ENCODE assay signal across 15 cellular contexts in genomic region chr12:47264951-47265350, GRCh38.
DNase-seq lines count a peak whose midpoint lies in the region; ATAC-seq, FAIRE-seq and TF ChIP-seq lines count a peak whose summit lies in the region.
"Had no signal": no experiment of that assay in that cellular context is flagged by ENCODE, and none has a peak within 500 bp of the region (broad histone marks: within the 10 kb centered on the region; RNA-seq: fewer than 3 reads in every experiment).

No MANE protein-coding gene starts in this region.

- TF ChIP-seq CTCF in A549 (IDR thresholded peaks at IDR 0.05) = no peak
- no peak for TF ChIP-seq CTCF in CD8-positive, alpha-beta T cell (IDR thresholded peaks at IDR 0.05)
- no peak for TF ChIP-seq CTCF in neural progenitor cell (IDR thresholded peaks at IDR 0.05)

- TF ChIP-seq EP300 in A549 (IDR thresholded peaks at IDR 0.05) = no peak

- H3K4me3 Mint-ChIP-seq in CD8-positive, alpha-beta T cell = no peak overlapping the region
- H3K4me3 Mint-ChIP-seq in effector memory CD8-positive, alpha-beta T cell = peak overlapping the region in 1 of 2 donors; percentile 23
- H3K4me3 Mint-ChIP-seq in natural killer cell treated with Interleukin-12 subunit alpha and Interleukin-12 subunit beta and Interleukin-15 and Interleukin-18, amount 100 ng/mL, for 72 hours = peak overlapping the region; percentile 0
- no peak overlapping the region for H3K4me3 Mint-ChIP-seq in neural progenitor cell
- H3K4me3 Mint-ChIP-seq: CD14-positive monocyte had no signal

- no peaks in the 10 kb centered on the region for H3K36me3 ChIP-seq in CD8-positive, alpha-beta T cell (ENCODE audit: insufficient read depth, low read length)
- H3K36me3 ChIP-seq in neural progenitor cell = no peaks in the 10 kb centered on the region
- H3K36me3 ChIP-seq: BE2C, HAP-1 had no signal

- 89% methylated on average over 4 of the region's 4 CpGs for WGBS in A549 (ENCODE audit: missing lambda C conversion rate)

- H3K4me1 Mint-ChIP-seq in CD8-positive, alpha-beta T cell (ENCODE audit: low read depth) = peaks cover 44% of the 10 kb centered on the region
- H3K4me1 Mint-ChIP-seq in effector memory CD8-positive, alpha-beta T cell (ENCODE audit: low read depth in 2 of 2) = peaks cover 26 to 32% of the 10 kb centered on the region in 2 donors
- peaks cover 32 to 35% of the 10 kb centered on the region in 2 donors for H3K4me1 Mint-ChIP-seq in natural killer cell treated with Interleukin-12 subunit alpha and Interleukin-12 subunit beta and Interleukin-15 and Interleukin-18, amount 100 ng/mL, for 72 hours (ENCODE audit: low read depth in 2 of 2)
- no peaks in the 10 kb centered on the region for H3K4me1 Mint-ChIP-seq in neural progenitor cell

- H3F3A ChIP-seq in neural progenitor cell (ENCODE audit: low read depth) = no peaks in the 10 kb centered on the region

- TF ChIP-seq POLR2A in A549 (IDR thresholded peaks at IDR 0.05; ENCODE audit: low read length) = no peak

- H3K27ac ChIP-seq in A549 = peak overlapping the region; percentile 16 to 72; a peak in 4 of 6 replicates
- no peak overlapping the region for H3K27ac ChIP-seq in CD8-positive, alpha-beta T cell (ENCODE audit: low read depth, low read length)
- H3K27ac ChIP-seq in neural progenitor cell = no peak overlapping the region

- no peak for ATAC-seq in A549
- no peak for ATAC-seq in CD8-positive, alpha-beta T cell
- no peak for ATAC-seq in effector memory CD8-positive, alpha-beta T cell (replicated peaks)
- ATAC-seq in natural killer cell treated with Interleukin-12 subunit alpha and Interleukin-12 subunit beta and Interleukin-15 and Interleukin-18, amount 100 ng/mL, for 72 hours = no peak
- ATAC-seq in HG03025 (IDR thresholded peaks at IDR 0.05; ENCODE audit: low FRiP score, unreplicated experiment) = no peak
- no peak for ATAC-seq in HG03565 (IDR thresholded peaks at IDR 0.05; ENCODE audit: unreplicated experiment)

- H3K36me3 Mint-ChIP-seq in CD8-positive, alpha-beta T cell = no peaks in the 10 kb centered on the region
- no peaks in the 10 kb centered on the region for H3K36me3 Mint-ChIP-seq in effector memory CD8-positive, alpha-beta T cell (ENCODE audit: insufficient read depth)
- H3K36me3 Mint-ChIP-seq in natural killer cell treated with Interleukin-12 subunit alpha and Interleukin-12 subunit beta and Interleukin-15 and Interleukin-18, amount 100 ng/mL, for 72 hours = no peaks in the 10 kb centered on the region
- no peaks in the 10 kb centered on the region for H3K36me3 Mint-ChIP-seq in neural progenitor cell
- H3K36me3 Mint-ChIP-seq: CD14-positive monocyte had no signal

- no peaks in the 10 kb centered on the region for H3K27me3 Mint-ChIP-seq in CD8-positive, alpha-beta T cell (ENCODE audit: low read depth)
- no peaks in the 10 kb centered on the region for H3K27me3 Mint-ChIP-seq in effector memory CD8-positive, alpha-beta T cell
- no peaks in the 10 kb centered on the region for H3K27me3 Mint-ChIP-seq in natural killer cell treated with Interleukin-12 subunit alpha and Interleukin-12 subunit beta and Interleukin-15 and Interleukin-18, amount 100 ng/mL, for 72 hours
- no peaks in the 10 kb centered on the region for H3K27me3 Mint-ChIP-seq in neural progenitor cell (ENCODE audit: insufficient read depth, low read depth)
- H3K27me3 Mint-ChIP-seq: CD8-positive, alpha-beta memory T cell had no signal

- no peak overlapping the region for H3K4me2 ChIP-seq in A549
- no peak overlapping the region for H3K4me2 ChIP-seq in neural progenitor cell

- H2AFZ ChIP-seq in neural progenitor cell (replicated peaks) = no peak overlapping the region

- H3K9me3 ChIP-seq in A549 (peaks cover 27% of the 10 kb centered on the region), neural progenitor cell (ENCODE audit: low read depth) (no peaks in the 10 kb centered on the region)
- H3K9me3 ChIP-seq in CD8-positive, alpha-beta T cell (ENCODE audit: low read length) = no peaks in the 10 kb centered on the region
- H3K9me3 ChIP-seq: BE2C, Caco-2, HAP-1 had no signal

- no peak overlapping the region for H3K4me3 ChIP-seq in A549
- no peak overlapping the region for H3K4me3 ChIP-seq in CD8-positive, alpha-beta T cell (ENCODE audit: low read depth, low read length)
- H3K4me3 ChIP-seq in neural progenitor cell = no peak overlapping the region
- H3K4me3 ChIP-seq: HAP-1 had no signal

- CTCF ChIA-PET in A549 (lab: Yijun Ruan, JAX) = interaction anchor here (0.9 to 1.3 kb wide), 2 partner anchors 12 to 232 kb away, joined by 3 read pairs; no protein-coding TSS in a partner anchor
- CTCF ChIA-PET in CD8-positive, alpha-beta T cell (lab: Charles Lee) = interaction anchor here (1.0 to 1.6 kb wide), 2 partner anchors 14 to 132 kb away, joined by 3 to 4 read pairs; no protein-coding TSS in a partner anchor

- intact Hi-C loops in CD8-positive, alpha-beta T cell (cut with DNase I, micrococcal nuclease) = no loop called here

- H3K4me1 ChIP-seq in A549 = peaks cover 11% of the 10 kb centered on the region
- H3K4me1 ChIP-seq in CD8-positive, alpha-beta T cell (ENCODE audit: insufficient read depth, low read length) = peaks cover 27% of the 10 kb centered on the region
- no peaks in the 10 kb centered on the region for H3K4me1 ChIP-seq in neural progenitor cell
- H3K4me1 ChIP-seq: BE2C, HAP-1 had no signal

- no peaks in the 10 kb centered on the region for H3K79me2 ChIP-seq in neural progenitor cell (ENCODE audit: low read depth)

- H3K27me3 ChIP-seq in CD8-positive, alpha-beta T cell (ENCODE audit: insufficient read depth, low read length) = no peaks in the 10 kb centered on the region
- H3K27me3 ChIP-seq in neural progenitor cell = no peaks in the 10 kb centered on the region
- H3K27me3 ChIP-seq: BE2C had no signal

- H3K9ac ChIP-seq in neural progenitor cell = no peak overlapping the region

- DNase-seq in A549 (ENCODE audit: low read depth in 1 of 2, low spot score in 1 of 2) = no peak
- no peak for DNase-seq in CD8-positive, alpha-beta T cell
- no peak for DNase-seq in effector memory CD8-positive, alpha-beta T cell
- DNase-seq in natural killer cell treated with Interleukin-12 subunit alpha and Interleukin-12 subunit beta and Interleukin-15 and Interleukin-18, amount 100 ng/mL, for 72 hours (ENCODE audit: low spot score) = no peak
- no peak for DNase-seq in germinal center (ENCODE audit: low spot score)
- no peak for DNase-seq in neural progenitor cell (ENCODE audit: low spot score)
- DNase-seq: BE2C; Caco-2; CD8-positive, alpha-beta memory T cell; IMR-90 had no signal

- H4K20me1 ChIP-seq in neural progenitor cell (ENCODE audit: low read depth) = no peaks in the 10 kb centered on the region

- H3K27ac Mint-ChIP-seq in CD8-positive, alpha-beta T cell = peak overlapping the region; percentile 18
- peak overlapping the region; percentile 8 to 67 for H3K27ac Mint-ChIP-seq in effector memory CD8-positive, alpha-beta T cell
- H3K27ac Mint-ChIP-seq in natural killer cell treated with Interleukin-12 subunit alpha and Interleukin-12 subunit beta and Interleukin-15 and Interleukin-18, amount 100 ng/mL, for 72 hours = peak overlapping the region in 1 of 2 donors; percentile 5
- H3K27ac Mint-ChIP-seq in neural progenitor cell = no peak overlapping the region
- H3K27ac Mint-ChIP-seq: CD14-positive monocyte had no signal

- POLR2A ChIA-PET in A549 (lab: Yijun Ruan, JAX) = interaction anchor here (0.6 kb wide), 1 partner anchor 492 kb away, joined by 3 read pairs; no protein-coding TSS in a partner anchor
- POLR2A ChIA-PET in CD8-positive, alpha-beta T cell (lab: Charles Lee) = no interaction called here

- TF ChIP-seq RAD21 in A549 (conservative IDR thresholded peaks at IDR 0.05 in 1 of 2, IDR thresholded peaks at IDR 0.05 in 1 of 2) = no peak

- no peak for FAIRE-seq in A549 (lab: Jason Lieb, UNC)
- FAIRE-seq: H1 had no signal

- no peaks in the 10 kb centered on the region for H3K9me3 Mint-ChIP-seq in CD8-positive, alpha-beta T cell
- H3K9me3 Mint-ChIP-seq in effector memory CD8-positive, alpha-beta T cell = no peaks in the 10 kb centered on the region
- peaks cover 3% of the 10 kb centered on the region for H3K9me3 Mint-ChIP-seq in natural killer cell treated with Interleukin-12 subunit alpha and Interleukin-12 subunit beta and Interleukin-15 and Interleukin-18, amount 100 ng/mL, for 72 hours
- H3K9me3 Mint-ChIP-seq in neural progenitor cell = peaks cover 9% of the 10 kb centered on the region
- H3K9me3 Mint-ChIP-seq: CD8-positive, alpha-beta memory T cell had no signal

TF ChIP-seq in A549, 52 proteins besides CTCF, POLR2A, EP300 and RAD21 (continues in another document):
- no peak for TF ChIP-seq FOXS1 (CRISPR knock-in tag; IDR thresholded peaks at IDR 0.05)
- TF ChIP-seq CEBPB (IDR thresholded peaks at IDR 0.05) = no peak
- no peak for TF ChIP-seq NPAS2 (CRISPR knock-in tag; IDR thresholded peaks at IDR 0.05; ENCODE audit: borderline replicate concordance)
- TF ChIP-seq ZC3H11A (IDR thresholded peaks at IDR 0.05) = no peak
- no peak for TF ChIP-seq KDM5A (IDR thresholded peaks at IDR 0.05)
- no peak for TF ChIP-seq SREBF2 (IDR thresholded peaks at IDR 0.05)
- TF ChIP-seq FOSB (CRISPR knock-in tag; IDR thresholded peaks at IDR 0.05) = no peak
- no peak for TF ChIP-seq HOXA7 (CRISPR knock-in tag; IDR thresholded peaks at IDR 0.05)
- no peak for TF ChIP-seq NR3C1 (IDR thresholded peaks at IDR 0.05)
- TF ChIP-seq BCL3 (IDR thresholded peaks at IDR 0.05) = no peak
- TF ChIP-seq RFX5 (IDR thresholded peaks at IDR 0.05) = no peak
- no peak for TF ChIP-seq EHMT2 (IDR thresholded peaks at IDR 0.05; ENCODE audit: low read depth)
- no peak for TF ChIP-seq MAZ (IDR thresholded peaks at IDR 0.05; ENCODE audit: borderline replicate concordance, low read depth, low read length)
- TF ChIP-seq ZFP36 (IDR thresholded peaks at IDR 0.05; ENCODE audit: borderline replicate concordance, partially characterized antibody) = no peak

Comparison
In these comparisons a context has a peak if more than half of its experiments do, and no peak if none do; other contexts are left out.
1. H3K27ac ChIP-seq: peak in A549 (2 of 2); none in CD8-positive, alpha-beta T cell (single experiment) and neural progenitor cell (single experiment).